In genomic region chr9:34380511-34381315, GRCh38 we compare ENCODE assay signal across 7 cellular contexts. TPM values are rescaled to one million over a fixed set of nuclear protein-coding genes. Genes with fewer than 3 reads are reported as not detected.
DNase-seq lines count a peak whose midpoint lies in the region; ATAC-seq lines count a peak whose summit lies in the region.

No MANE protein-coding gene starts in this region.

- H3K36me3 ChIP-seq in neuronal stem cell (replicated peaks in 1 of 2; ENCODE audit: control insufficient read depth in 2 of 2, insufficient read depth in 2 of 2, low read length in 2 of 2) = no peaks in the 10 kb centered on the region

- WGBS in neuronal stem cell (ENCODE audit: extremely low coverage in 2 of 2, insufficient read length in 2 of 2, insufficient replicate concordance in 1 of 2), 2 donors = no CpG with 5 or more reads among the region's 59 CpGs

- H3K36me3 Mint-ChIP-seq in activated naive CD4-positive, alpha-beta T cell treated with anti-CD3 and anti-CD28 coated beads, Interleukin-2, amount 10 ng/mL, durations not matched to agents 7 days and 5 days = no peaks in the 10 kb centered on the region

- peak; percentile 34 for DNase-seq in Jurkat, Clone E6-1 (ENCODE audit: low read depth, low spot score)
- DNase-seq in SK-N-DZ (ENCODE audit: low spot score) (peak; percentile 73), germinal center (ENCODE audit: low spot score) (peak; percentile 96), neuronal stem cell (ENCODE audit: low spot score) (peak; percentile 67), substantia nigra (lab: John Stamatoyannopoulos, UW) (peak in 47 of 49 donors; percentile 19 to 89 (median 59))
- peak; percentile 87 for DNase-seq in activated naive CD4-positive, alpha-beta T cell treated with anti-CD3 and anti-CD28 coated beads, Interleukin-2, amount 10 ng/mL, durations not matched to agents 7 days and 5 days

- peaks cover 46% of the 10 kb centered on the region for H3K27me3 Mint-ChIP-seq in activated naive CD4-positive, alpha-beta T cell treated with anti-CD3 and anti-CD28 coated beads, Interleukin-2, amount 10 ng/mL, durations not matched to agents 7 days and 5 days

- H2BK120ac ChIP-seq in neuronal stem cell (ENCODE audit: low read depth, low read length) = no peak overlapping the region

- H4K91ac ChIP-seq in neuronal stem cell (ENCODE audit: low read depth, low read length, poor library complexity) = no peak overlapping the region

- no peak overlapping the region; the same call in 1 of the 2 replicates for H3K4me3 ChIP-seq in Jurkat, Clone E6-1 (ENCODE audit: low read length)
- H3K4me3 ChIP-seq in neuronal stem cell (ENCODE audit: low read length in 2 of 2) = peak overlapping the region; percentile 45 to 81

- H3K27ac Mint-ChIP-seq in activated naive CD4-positive, alpha-beta T cell treated with anti-CD3 and anti-CD28 coated beads, Interleukin-2, amount 10 ng/mL, durations not matched to agents 7 days and 5 days = peak overlapping the region; percentile 82

- no peak overlapping the region for H3K4ac ChIP-seq in neuronal stem cell (ENCODE audit: low read length)

- H3K4me2 ChIP-seq in neuronal stem cell (ENCODE audit: insufficient read depth, low read length, poor library complexity, severe bottlenecking) = peak overlapping the region; percentile 92

- H2AFZ ChIP-seq in neuronal stem cell (ENCODE audit: low read length) = peak overlapping the region; percentile 95

- H3K9ac ChIP-seq in neuronal stem cell (ENCODE audit: low read depth, low read length, poor library complexity) = peak overlapping the region; percentile 85

- peak overlapping the region; percentile 69 for H3K23ac ChIP-seq in neuronal stem cell (ENCODE audit: low read depth, low read length, poor library complexity)

- H3K9me3 ChIP-seq in neuronal stem cell (replicated peaks in 1 of 2; ENCODE audit: control insufficient read depth in 2 of 2, insufficient read depth in 1 of 2, low read depth in 1 of 2, low read length in 2 of 2) = no peaks in the 10 kb centered on the region

- ATAC-seq in GM18511 (IDR thresholded peaks at IDR 0.05; ENCODE audit: unreplicated experiment) = peak; percentile 38

- peak overlapping the region; percentile 65 for H3K18ac ChIP-seq in neuronal stem cell (ENCODE audit: low read length)

- H3K9me3 Mint-ChIP-seq in activated naive CD4-positive, alpha-beta T cell treated with anti-CD3 and anti-CD28 coated beads, Interleukin-2, amount 10 ng/mL, durations not matched to agents 7 days and 5 days = no peaks in the 10 kb centered on the region

- H3K14ac ChIP-seq in neuronal stem cell (ENCODE audit: low read length) = peak overlapping the region; percentile 57

- H3K79me1 ChIP-seq in neuronal stem cell (ENCODE audit: low read depth, low read length) = no peaks in the 10 kb centered on the region

- CTCF ChIA-PET in activated naive CD4-positive, alpha-beta T cell treated with anti-CD3 and anti-CD28 coated beads, Interleukin-2, amount 10 ng/mL, durations not matched to agents 7 days and 5 days (lab: Charles Lee) = interaction anchor here (0.6 to 9.3 kb wide), 7 partner anchors 14 to 144 kb away, joined by 3 to 119 read pairs (median 3); no protein-coding TSS in a partner anchor

- H2AK5ac ChIP-seq in neuronal stem cell (ENCODE audit: low read depth, low read length) = no peak overlapping the region

- peak overlapping the region; percentile 82 for H3K4me3 Mint-ChIP-seq in activated naive CD4-positive, alpha-beta T cell treated with anti-CD3 and anti-CD28 coated beads, Interleukin-2, amount 10 ng/mL, durations not matched to agents 7 days and 5 days

- no peak overlapping the region for H4K8ac ChIP-seq in neuronal stem cell (ENCODE audit: low read depth, low read length)

- H3K27me3 ChIP-seq in neuronal stem cell (ENCODE audit: control insufficient read depth in 3 of 3, insufficient read depth in 3 of 3, low read depth in 1 of 3, low read length in 3 of 3) = peaks cover 7 to 62% (median 49%) of the 10 kb centered on the region in 3 experiments

- peak overlapping the region; percentile 21 for H2BK15ac ChIP-seq in neuronal stem cell (ENCODE audit: low read length)

- peak overlapping the region; percentile 53 for H2BK12ac ChIP-seq in neuronal stem cell (ENCODE audit: low read length)

- H2BK5ac ChIP-seq in neuronal stem cell (ENCODE audit: low read length) = no peak overlapping the region

- H3K4me1 Mint-ChIP-seq in activated naive CD4-positive, alpha-beta T cell treated with anti-CD3 and anti-CD28 coated beads, Interleukin-2, amount 10 ng/mL, durations not matched to agents 7 days and 5 days = peaks cover 42% of the 10 kb centered on the region

- H3K27ac ChIP-seq in neuronal stem cell (replicated peaks; ENCODE audit: low read length) = no peak overlapping the region
- H3K27ac ChIP-seq in substantia nigra (ENCODE audit: low read depth, low read length, poor library complexity, severe bottlenecking) = peak overlapping the region; percentile 49

- H3K4me1 ChIP-seq in neuronal stem cell (ENCODE audit: control insufficient read depth in 2 of 2, insufficient read depth in 1 of 2, low read depth in 1 of 2, low read length in 2 of 2) = peaks cover 15 to 20% of the 10 kb centered on the region in 2 donors

RNA-seq across cellular contexts. Expression of gene MYORG, which starts 4.0 kb away (rescaled TPM):
- 2.1 TPM for polyA plus RNA-seq in Jurkat, Clone E6-1 (2012; ENCODE audit: insufficient read depth, insufficient read length)
- 0.78 and 0.91 TPM in 2 replicates for polyA plus RNA-seq in SK-N-DZ (2014; cell fraction: cytosol; rRNA removed)
- 0.31 and 1.0 TPM in 2 replicates for polyA plus RNA-seq in SK-N-DZ (2014; cell fraction: nucleus; rRNA removed)
- 0.06 TPM for polyA plus RNA-seq in neuronal stem cell (2013, experiment 1 of 2)
- 0.07 TPM for polyA plus RNA-seq in neuronal stem cell (2013, experiment 2 of 2)

RNA-seq across cellular contexts. Expression of gene NUDT2, which starts 51.3 kb away (rescaled TPM):
- 68.5 TPM for polyA plus RNA-seq in Jurkat, Clone E6-1 (2012; ENCODE audit: insufficient read depth, insufficient read length)
- 43.6 and 54.8 TPM in 2 replicates for polyA plus RNA-seq in SK-N-DZ (2014; cell fraction: cytosol; rRNA removed)
- polyA plus RNA-seq in SK-N-DZ (2014; cell fraction: nucleus; rRNA removed) = 22.1 and 28.3 TPM in 2 replicates
- polyA plus RNA-seq in neuronal stem cell (2013, experiment 1 of 2) = 18.3 TPM
- 17.7 TPM for polyA plus RNA-seq in neuronal stem cell (2013, experiment 2 of 2)

RNA-seq across cellular contexts. Expression of gene KIF24, which starts 51.6 kb away (rescaled TPM):
- polyA plus RNA-seq in Jurkat, Clone E6-1 (2012; ENCODE audit: insufficient read depth, insufficient read length) = 8.1 TPM
- polyA plus RNA-seq in SK-N-DZ (2014; cell fraction: cytosol; rRNA removed) = 5.3 and 7.5 TPM in 2 replicates
- 7.3 and 11.7 TPM in 2 replicates for polyA plus RNA-seq in SK-N-DZ (2014; cell fraction: nucleus; rRNA removed)
- 3.1 TPM for polyA plus RNA-seq in neuronal stem cell (2013, experiment 1 of 2)
- polyA plus RNA-seq in neuronal stem cell (2013, experiment 2 of 2) = 3.2 TPM

Comparison
In these comparisons a context has a peak if more than half of its experiments do, and no peak if none do; other contexts are left out.
1. DNase-seq: peak in every context shown above with its lines; median percentile 96 in germinal center; 87 in activated naive CD4-positive, alpha-beta T cell treated with anti-CD3 and anti-CD28 coated beads, Interleukin-2, amount 10 ng/mL, durations not matched to agents 7 days and 5 days; 73 in SK-N-DZ; 67 in neuronal stem cell; 59 in substantia nigra; 34 in Jurkat, Clone E6-1.